9 cellular contexts compared by ENCODE assay signal in the genomic region with DNA sequence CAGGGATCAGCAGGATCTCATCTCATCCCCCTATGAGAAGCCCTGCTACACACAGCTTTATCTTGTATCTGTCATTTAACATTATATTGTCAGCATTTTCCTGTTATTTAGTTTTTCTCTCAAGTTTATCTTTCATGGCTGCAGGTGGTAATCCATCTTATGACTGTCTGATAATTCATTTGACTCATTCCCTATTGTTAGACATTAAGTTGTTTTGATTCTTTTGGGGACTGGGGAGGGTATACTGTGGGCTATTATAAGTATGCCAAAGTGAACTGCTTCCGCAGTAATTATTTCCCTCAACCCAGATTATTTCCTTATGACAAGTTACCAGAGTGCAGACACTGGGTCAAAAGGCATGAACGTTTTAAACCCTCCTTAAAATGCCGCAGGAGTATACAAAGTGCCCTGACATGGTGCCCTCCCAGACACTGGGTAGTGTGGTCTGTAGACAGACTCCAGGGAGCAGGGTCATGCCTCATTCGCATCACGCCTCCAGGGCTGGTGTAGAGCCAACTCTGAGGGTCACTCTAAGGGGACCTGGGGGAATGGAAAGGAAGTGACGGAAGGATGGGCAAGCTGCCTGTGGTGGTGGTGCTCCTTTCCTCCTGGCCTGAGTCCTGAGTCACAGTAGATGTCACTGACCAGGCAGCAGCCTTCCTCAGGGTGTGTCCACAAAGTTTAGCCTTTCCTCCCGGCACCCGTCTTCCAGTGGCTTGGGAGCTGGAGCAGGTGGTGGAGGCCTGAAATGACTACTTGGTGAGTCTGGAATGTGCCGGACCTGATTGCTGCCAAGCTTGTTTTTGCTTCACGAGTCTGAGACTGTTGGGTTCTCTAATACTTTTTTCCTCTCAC.
A peak's percentile ranks its signal among the peaks of the same experiment; 100 is the strongest.
DNase-seq lines count a peak whose midpoint lies in the region; ATAC-seq and TF ChIP-seq lines count a peak whose summit lies in the region.
"Had no signal": no experiment of that assay in that cellular context is flagged by ENCODE, and none has a peak within 500 bp of the region (broad histone marks: within the 10 kb centered on the region; RNA-seq: fewer than 3 reads in every experiment).

No MANE protein-coding gene starts in this region.

- no peak for TF ChIP-seq CTCF in VCaP (conservative IDR thresholded peaks at IDR 0.05)

- H3K27ac ChIP-seq in VCaP, result peak overlapping the region; percentile 100

- H3K9me3 Mint-ChIP-seq in stimulated activated memory B cell treated with anti-CD40 and anti-IgM and Interleukin-4, amounts not matched to agents 10 μg/mL and 1 μg/mL and 100 μg/mL, for 72 hours, result no peaks in the 10 kb centered on the region

- peak; percentile 21 for DNase-seq in HCEC 1CT
- DNase-seq in kidney glomerular epithelial cell (lab: John Stamatoyannopoulos, UW), result peak; percentile 76
- DNase-seq in NCI-H446 (lab: John Stamatoyannopoulos, UW), result no peak
- no peak for DNase-seq in NCI-H1694 treated with DMSO at 0.1 percent for 48 hours (lab: John Stamatoyannopoulos, UW)
- DNase-seq in T-helper 2 cell, result no peak
- DNase-seq: activated CD8-positive, alpha-beta T cell treated with anti-CD3 and anti-CD28 coated beads, Interleukin-2, amount 10 ng/mL, durations not matched to agents 7 days and 5 days; hypothalamus had no signal

- H3K36me3 Mint-ChIP-seq in stimulated activated memory B cell treated with anti-CD40 and anti-IgM and Interleukin-4, amounts not matched to agents 10 μg/mL and 1 μg/mL and 100 μg/mL, for 72 hours, result peaks cover 6% of the 10 kb centered on the region

- ATAC-seq in stimulated activated memory B cell treated with anti-CD40 and anti-IgM and Interleukin-4, amounts not matched to agents 10 μg/mL and 1 μg/mL and 100 μg/mL, for 72 hours, result no peak
- ATAC-seq: activated CD8-positive, alpha-beta T cell treated with anti-CD3 and anti-CD28 coated beads, Interleukin-2, amount 10 ng/mL, durations not matched to agents 7 days and 5 days had no signal

- H3K27me3 Mint-ChIP-seq in stimulated activated memory B cell treated with anti-CD40 and anti-IgM and Interleukin-4, amounts not matched to agents 10 μg/mL and 1 μg/mL and 100 μg/mL, for 72 hours, result no peaks in the 10 kb centered on the region

- H3K27ac Mint-ChIP-seq in stimulated activated memory B cell treated with anti-CD40 and anti-IgM and Interleukin-4, amounts not matched to agents 10 μg/mL and 1 μg/mL and 100 μg/mL, for 72 hours, result peak overlapping the region; percentile 46
- H3K27ac Mint-ChIP-seq: activated CD8-positive, alpha-beta T cell treated with anti-CD3 and anti-CD28 coated beads, Interleukin-2, amount 10 ng/mL, durations not matched to agents 7 days and 5 days had no signal

- no peak overlapping the region for H3K4me3 Mint-ChIP-seq in stimulated activated memory B cell treated with anti-CD40 and anti-IgM and Interleukin-4, amounts not matched to agents 10 μg/mL and 1 μg/mL and 100 μg/mL, for 72 hours
- H3K4me3 Mint-ChIP-seq: activated CD8-positive, alpha-beta T cell treated with anti-CD3 and anti-CD28 coated beads, Interleukin-2, amount 10 ng/mL, durations not matched to agents 7 days and 5 days had no signal

- H3K4me1 Mint-ChIP-seq in stimulated activated memory B cell treated with anti-CD40 and anti-IgM and Interleukin-4, amounts not matched to agents 10 μg/mL and 1 μg/mL and 100 μg/mL, for 72 hours, result peaks cover 29% of the 10 kb centered on the region

Comparison
In these comparisons a context has a peak if more than half of its experiments do, and no peak if none do; other contexts are left out.
1. DNase-seq: peak in HCEC 1CT (single experiment) and kidney glomerular epithelial cell (single experiment); none in NCI-H446 (0 of 2), NCI-H1694 treated with DMSO at 0.1 percent for 48 hours (single experiment) and T-helper 2 cell (0 of 5).